In genomic region chr4:134174271-134174670, GRCh38 we compare ENCODE assay signal across 9 cellular contexts. TPM values are rescaled to one million over a fixed set of nuclear protein-coding genes. Genes with fewer than 3 reads are reported as not detected.
"Had no signal": no experiment of that assay in that cellular context is flagged by ENCODE, and none has a peak within 500 bp of the region (broad histone marks: within the 10 kb centered on the region; RNA-seq: fewer than 3 reads in every experiment).

No MANE protein-coding gene starts in this region.

- H2AFZ ChIP-seq: GM23338 had no signal

- DNase-seq: H9, HCEC 1CT, IMR-90 had no signal

- FAIRE-seq: H1, H54, HTR-8/SVneo, K562 had no signal

- ATAC-seq: GM23338, K562 had no signal

- H3K4me2 ChIP-seq: GM23338 had no signal

- H3K4me3 ChIP-seq: GM23338, K562 had no signal

RNA-seq across cellular contexts. Expression of gene PABPC4L, which starts 27.3 kb away (rescaled TPM):
- total RNA-seq: HT-29 had no signal
